ENCODE assay signal across 15 cellular contexts in the genomic region with DNA sequence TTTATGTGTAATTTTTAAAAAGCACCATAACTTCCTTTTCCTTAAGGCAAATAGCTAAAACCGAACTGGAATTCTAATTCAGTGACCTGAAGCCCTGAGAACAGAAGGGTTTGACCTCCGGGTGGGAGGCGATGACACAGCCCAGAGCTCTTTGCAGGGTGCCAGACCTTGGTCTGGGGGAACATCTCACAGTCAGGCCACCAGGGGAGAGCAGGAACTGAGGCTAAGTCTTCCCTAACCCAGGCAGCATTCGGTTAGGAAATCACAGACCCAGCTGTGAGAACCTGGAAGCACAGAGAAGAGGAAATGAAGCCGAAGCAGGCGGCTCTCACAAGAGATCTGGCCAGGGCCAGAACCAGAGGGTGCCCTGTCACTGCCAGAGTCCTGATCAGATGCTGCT.
A peak's percentile ranks its signal among the peaks of the same experiment; 100 is the strongest.
DNase-seq lines count a peak whose midpoint lies in the region; ATAC-seq and TF ChIP-seq lines count a peak whose summit lies in the region.
"Had no signal": no experiment of that assay in that cellular context is flagged by ENCODE, and none has a peak within 500 bp of the region (broad histone marks: within the 10 kb centered on the region; RNA-seq: fewer than 3 reads in every experiment).

No MANE protein-coding gene starts in this region.

- no peak overlapping the region for H3K27ac Mint-ChIP-seq in neural progenitor cell
- H3K27ac Mint-ChIP-seq in activated CD4-positive, alpha-beta T cell treated with anti-CD3 and anti-CD28 coated beads, Interleukin-2, amount 10 ng/mL, durations not matched to agents 7 days and 5 days, result no peak overlapping the region
- H3K27ac Mint-ChIP-seq: activated T-helper 2 cell treated with anti-CD3 and anti-CD28 coated beads, Interferon-gamma antibody, Interleukin-2, Interleukin-4, amounts not matched to agents 10 μg/mL and 5 μg/mL and 100 μg/mL, durations not matched to agents 14 hours and 24 hours and 36 hours; nephron had no signal

- H3K4me3 Mint-ChIP-seq in neural progenitor cell, result no peak overlapping the region
- no peak overlapping the region for H3K4me3 Mint-ChIP-seq in activated CD4-positive, alpha-beta T cell treated with anti-CD3 and anti-CD28 coated beads, Interleukin-2, amount 10 ng/mL, durations not matched to agents 7 days and 5 days
- H3K4me3 Mint-ChIP-seq: central memory CD8-positive, alpha-beta T cell; nephron had no signal

- no peak overlapping the region for H4K5ac ChIP-seq in IMR-90 (ENCODE audit: low read depth, low read length)

- no TSS peak for BruUV-seq in IMR-90 (replicated peaks; lab: Mats Ljungman, UMichigan)

- H2AFZ ChIP-seq in IMR-90 (replicated peaks; ENCODE audit: low read length, poor library complexity), result peak overlapping the region; percentile 8
- H2AFZ ChIP-seq in neural progenitor cell (replicated peaks), result no peak overlapping the region

- no peak overlapping the region for H2AK5ac ChIP-seq in IMR-90 (ENCODE audit: low read depth, low read length)

- TF ChIP-seq CTCF in GM12873 (IDR thresholded peaks at IDR 0.05; ENCODE audit: insufficient read depth, low read depth, low read length, missing control alignments) (peak; percentile 12), IMR-90 (conservative IDR thresholded peaks at IDR 0.05; ENCODE audit: low read depth, low read length) (no peak), choroid plexus epithelial cell (conservative IDR thresholded peaks at IDR 0.05; ENCODE audit: low read depth, low read length) (no peak), neural progenitor cell (IDR thresholded peaks at IDR 0.05) (no peak)

- H3K23ac ChIP-seq in IMR-90 (ENCODE audit: low read depth, low read length), result no peak overlapping the region

- ATAC-seq in IMR-90 (ENCODE audit: low read depth), result no peak
- ATAC-seq in HG02973 (IDR thresholded peaks at IDR 0.05; ENCODE audit: unreplicated experiment), result no peak
- ATAC-seq in HG03196 (IDR thresholded peaks at IDR 0.05; ENCODE audit: unreplicated experiment), result no peak

- H3K36me3 Mint-ChIP-seq in neural progenitor cell, result no peaks in the 10 kb centered on the region
- H3K36me3 Mint-ChIP-seq in activated CD4-positive, alpha-beta T cell treated with anti-CD3 and anti-CD28 coated beads, Interleukin-2, amount 10 ng/mL, durations not matched to agents 7 days and 5 days (ENCODE audit: low read depth), result no peaks in the 10 kb centered on the region

- H4K8ac ChIP-seq in IMR-90 (ENCODE audit: low read depth in 2 of 2, low read length in 2 of 2), result no peak overlapping the region

- H3K4me1 Mint-ChIP-seq in neural progenitor cell, result peaks cover 28% of the 10 kb centered on the region
- H3K4me1 Mint-ChIP-seq in activated CD4-positive, alpha-beta T cell treated with anti-CD3 and anti-CD28 coated beads, Interleukin-2, amount 10 ng/mL, durations not matched to agents 7 days and 5 days, result no peaks in the 10 kb centered on the region
- H3K4me1 Mint-ChIP-seq: central memory CD8-positive, alpha-beta T cell had no signal

- H2BK20ac ChIP-seq in IMR-90 (ENCODE audit: low read depth, low read length), result no peak overlapping the region

- POLR2A ChIA-PET in IMR-90 (lab: Charles Lee; ENCODE audit: unreplicated experiment), result no interaction called here
- POLR2A ChIA-PET in activated CD4-positive, alpha-beta T cell treated with anti-CD3 and anti-CD28 coated beads, Interleukin-2, amount 10 ng/mL, durations not matched to agents 7 days and 5 days (lab: Charles Lee), result no interaction called here

- H3K9me1 ChIP-seq in IMR-90 (ENCODE audit: insufficient read depth, low read length), result no peaks in the 10 kb centered on the region

- intact Hi-C loops in IMR-90 (cut with micrococcal nuclease), result no loop called here

- no peak overlapping the region for H3K14ac ChIP-seq in IMR-90 (replicated peaks; ENCODE audit: low read depth, low read length)

- no peak overlapping the region for H3K27ac ChIP-seq in IMR-90 (ENCODE audit: insufficient read depth, low read length)
- H3K27ac ChIP-seq in neural progenitor cell, result no peak overlapping the region

- H3K4me3 ChIP-seq in IMR-90 (ENCODE audit: insufficient read depth, low read depth, low read length) (no peak overlapping the region), choroid plexus epithelial cell (ENCODE audit: low read depth, low read length) (no peak overlapping the region), neural progenitor cell (no peak overlapping the region)
- H3K4me3 ChIP-seq: HAP-1 had no signal

- H4K20me1 ChIP-seq in IMR-90 (ENCODE audit: insufficient read depth, low read length) (no peaks in the 10 kb centered on the region), neural progenitor cell (ENCODE audit: low read depth) (no peaks in the 10 kb centered on the region)

- no peak overlapping the region for H2BK15ac ChIP-seq in IMR-90 (ENCODE audit: low read depth, low read length)

- H3F3A ChIP-seq in neural progenitor cell (ENCODE audit: low read depth), result no peaks in the 10 kb centered on the region

- no peak overlapping the region for H2AK9ac ChIP-seq in IMR-90 (replicated peaks; ENCODE audit: low read depth, low read length, poor library complexity)

- H4K91ac ChIP-seq in IMR-90 (ENCODE audit: insufficient read depth, low read depth, low read length), result no peak overlapping the region

- H3K9ac ChIP-seq in IMR-90 (ENCODE audit: low read depth, low read length) (no peak overlapping the region), neural progenitor cell (no peak overlapping the region)

- H3K27me3 ChIP-seq in IMR-90 (ENCODE audit: control insufficient read depth, insufficient read depth, low read length), result no peaks in the 10 kb centered on the region
- H3K27me3 ChIP-seq in neural progenitor cell, result no peaks in the 10 kb centered on the region

- no peak for TF ChIP-seq RAD21 in IMR-90 (IDR thresholded peaks at IDR 0.05; ENCODE audit: low read length)

- no peak overlapping the region for H2BK120ac ChIP-seq in IMR-90 (ENCODE audit: low read depth, low read length)

- H3K4me2 ChIP-seq in IMR-90 (ENCODE audit: low read depth, low read length) (no peak overlapping the region), neural progenitor cell (no peak overlapping the region)

- no peaks in the 10 kb centered on the region for H3K79me2 ChIP-seq in neural progenitor cell (ENCODE audit: low read depth)

- H3K27me3 Mint-ChIP-seq in neural progenitor cell (ENCODE audit: insufficient read depth, low read depth), result peaks cover 6% of the 10 kb centered on the region
- no peaks in the 10 kb centered on the region for H3K27me3 Mint-ChIP-seq in activated CD4-positive, alpha-beta T cell treated with anti-CD3 and anti-CD28 coated beads, Interleukin-2, amount 10 ng/mL, durations not matched to agents 7 days and 5 days
- H3K27me3 Mint-ChIP-seq: central memory CD8-positive, alpha-beta T cell had no signal

- no peak overlapping the region for H3K56ac ChIP-seq in IMR-90 (ENCODE audit: extremely low read depth, insufficient read depth, low read length)

- H3K9me3 Mint-ChIP-seq in neural progenitor cell, result no peaks in the 10 kb centered on the region
- peaks cover 2% of the 10 kb centered on the region for H3K9me3 Mint-ChIP-seq in activated CD4-positive, alpha-beta T cell treated with anti-CD3 and anti-CD28 coated beads, Interleukin-2, amount 10 ng/mL, durations not matched to agents 7 days and 5 days
- H3K9me3 Mint-ChIP-seq: activated T-helper 2 cell treated with anti-CD3 and anti-CD28 coated beads, Interferon-gamma antibody, Interleukin-2, Interleukin-4, amounts not matched to agents 10 μg/mL and 5 μg/mL and 100 μg/mL, durations not matched to agents 14 hours and 24 hours and 36 hours had no signal

- H3K9me3 ChIP-seq in IMR-90 (ENCODE audit: control insufficient read depth, insufficient read depth, low read length) (no peaks in the 10 kb centered on the region), neural progenitor cell (ENCODE audit: low read depth) (no peaks in the 10 kb centered on the region)
- H3K9me3 ChIP-seq: HAP-1 had no signal

- in situ Hi-C loops in IMR-90 (cut with MboI; ENCODE audit: low sequenced_read_pairs), result no loop called here

- dilution Hi-C loops in IMR-90 (cut with HindIII; ENCODE audit: low sequenced_read_pairs, unreplicated experiment), result no loop called here

- H3K4ac ChIP-seq in IMR-90 (ENCODE audit: low read depth, low read length), result no peak overlapping the region

- TF ChIP-seq POLR2A in IMR-90 (IDR thresholded peaks at IDR 0.05; ENCODE audit: low read depth, low read length), result no peak

- 20% methylated on average over 1 of the region's 6 CpGs; no CpG with 5 or more reads in 1 of the 2 experiments for WGBS in IMR-90 (ENCODE audit: extremely low coverage in 2 of 2, insufficient read length in 1 of 2), 2 experiments

- H3K36me3 ChIP-seq in IMR-90 (ENCODE audit: control insufficient read depth, insufficient read depth, low read length), result no peaks in the 10 kb centered on the region
- no peaks in the 10 kb centered on the region for H3K36me3 ChIP-seq in neural progenitor cell
- H3K36me3 ChIP-seq: HAP-1 had no signal

- CTCF ChIA-PET in IMR-90 (lab: Yijun Ruan, JAX), result no interaction called here
- CTCF ChIA-PET in activated CD4-positive, alpha-beta T cell treated with anti-CD3 and anti-CD28 coated beads, Interleukin-2, amount 10 ng/mL, durations not matched to agents 7 days and 5 days (lab: Charles Lee), result no interaction called here

- H3K4me1 ChIP-seq in IMR-90 (ENCODE audit: control insufficient read depth, insufficient read depth, low read length), result no peaks in the 10 kb centered on the region
- peaks cover 6% of the 10 kb centered on the region for H3K4me1 ChIP-seq in neural progenitor cell

- H2BK5ac ChIP-seq in IMR-90 (ENCODE audit: low read depth, low read length, poor library complexity, severe bottlenecking), result no peak overlapping the region

- DNase-seq in IMR-90 (no peak), choroid plexus epithelial cell (ENCODE audit: low read depth) (peak; percentile 1), neural progenitor cell (ENCODE audit: low spot score) (peak; percentile 14)
- DNase-seq in activated CD4-positive, alpha-beta T cell treated with anti-CD3 and anti-CD28 coated beads, Interleukin-2, amount 10 ng/mL, durations not matched to agents 7 days and 5 days, result no peak
- DNase-seq: activated CD4-positive, CD25-positive, alpha-beta regulatory T cell; mammary epithelial cell; NCI-H1694 treated with DMSO at 0.1 percent for 48 hours; RPMI8226 had no signal

- H3K18ac ChIP-seq in IMR-90 (ENCODE audit: low read depth, low read length), result no peak overlapping the region

- H3K79me1 ChIP-seq in IMR-90 (ENCODE audit: low read depth in 1 of 2, low read length in 2 of 2), result no peaks in the 10 kb centered on the region

TF ChIP-seq in IMR-90, 13 proteins besides CTCF, POLR2A, EP300 and RAD21 (continues in another document):
- no peak for TF ChIP-seq CHD1 (IDR thresholded peaks at IDR 0.05; ENCODE audit: low read depth, low read length)
- no peak for TF ChIP-seq RCOR1 (IDR thresholded peaks at IDR 0.05; ENCODE audit: insufficient replicate concordance, low read length)

Comparison
In these comparisons a context has a peak if more than half of its experiments do, and no peak if none do; other contexts are left out.
1. DNase-seq: peak in choroid plexus epithelial cell (single experiment) and neural progenitor cell (single experiment); none in IMR-90 (single experiment) and activated CD4-positive, alpha-beta T cell treated with anti-CD3 and anti-CD28 coated beads, Interleukin-2, amount 10 ng/mL, durations not matched to agents 7 days and 5 days (single experiment).